18 cellular contexts compared by ENCODE assay signal in genomic region chr12:51960488-51960887, GRCh38. TPM values are rescaled to one million over a fixed set of nuclear protein-coding genes. Genes with fewer than 3 reads are reported as not detected.
DNase-seq lines count a peak whose midpoint lies in the region; ATAC-seq, FAIRE-seq and TF ChIP-seq lines count a peak whose summit lies in the region.
"Had no signal": no experiment of that assay in that cellular context is flagged by ENCODE, and none has a peak within 500 bp of the region (broad histone marks: within the 10 kb centered on the region; RNA-seq: fewer than 3 reads in every experiment).

No MANE protein-coding gene starts in this region.

- no peak for TF ChIP-seq CTCF in K562 (IDR thresholded peaks at IDR 0.05 in 2 of 3, conservative IDR thresholded peaks at IDR 0.05 in 1 of 3; ENCODE audit: insufficient read depth in 2 of 3, low read depth in 1 of 3, low read length in 3 of 3)
- TF ChIP-seq CTCF in mesothelial cell of epicardium (IDR thresholded peaks at IDR 0.05; ENCODE audit: unreplicated experiment), result no peak
- TF ChIP-seq CTCF in prostate gland (IDR thresholded peaks at IDR 0.05), result no peak

- CTCF ChIA-PET in K562 (lab: Yijun Ruan, JAX; ENCODE audit: low intra/inter-chr PET ratio), result no interaction called here

- 75% methylated on average over 1 of the region's 1 CpG for WGBS in K562 (ENCODE audit: insufficient coverage, low coverage, missing lambda C conversion rate)
- WGBS in prostate gland, result 96% methylated on average over 1 of the region's 1 CpG

- H3K36me3 ChIP-seq in K562 (ENCODE audit: control insufficient read depth, insufficient read depth, low read length) (peaks cover 5% of the 10 kb centered on the region; the same call in 1 of the 3 replicates), prostate gland (no peaks in the 10 kb centered on the region)

- TF ChIP-seq EP300 in K562 (IDR thresholded peaks at IDR 0.05; ENCODE audit: low read length), result no peak

- no peak for FAIRE-seq in K562 (lab: Jason Lieb, UNC)

- H3K27me3 ChIP-seq in K562 (ENCODE audit: control insufficient read depth in 2 of 2, insufficient read depth in 2 of 2, low read length in 2 of 2) (no peaks in the 10 kb centered on the region), prostate gland (replicated peaks; ENCODE audit: insufficient read depth) (no peaks in the 10 kb centered on the region)

- H3K4me1 ChIP-seq in K562 (replicated peaks in 1 of 2; ENCODE audit: control insufficient read depth in 2 of 2, insufficient read depth in 2 of 2, low read length in 2 of 2), result no peaks in the 10 kb centered on the region; a peak in 1 of 5 replicates
- peaks cover 13% of the 10 kb centered on the region for H3K4me1 ChIP-seq in prostate gland (replicated peaks)

- intact Hi-C loops in K562 (cut with micrococcal nuclease) (no loop called here), prostate gland (cut with DNase I) (no loop called here)

- in situ Hi-C loops in K562 (cut with MboI), result no loop called here

- ATAC-seq in K562 (no peak), GM19351 (IDR thresholded peaks at IDR 0.05; ENCODE audit: unreplicated experiment) (no peak)
- ATAC-seq: SK-N-SH treated with all-trans-retinoic acid at 6 μM for 48 hours had no signal

- peak overlapping the region; percentile 14 for H3K27ac Mint-ChIP-seq in mesothelial cell of epicardium

- DNase-seq in K562 (ENCODE audit: extremely low read depth in 1 of 4, low spot score in 3 of 4) (no peak), mesothelial cell of epicardium (ENCODE audit: low spot score in 2 of 2, unreplicated experiment in 2 of 2) (no peak), prostate gland (ENCODE audit: low spot score) (no peak), mesenteric fat pad (ENCODE audit: low spot score) (no peak), nucleus accumbens (lab: John Stamatoyannopoulos, UW) (no peak), C1 segment of cervical spinal cord (lab: John Stamatoyannopoulos, UW) (no peak)
- DNase-seq: DMS153, GDM1, NCI-H1417 treated with DMSO at 0.1 percent for 48 hours, NCI-H1930, NCI-H345, NCI-H524 treated with DMSO at 0.1 percent for 48 hours, PC-9, SIG-M5 had no signal

- TF ChIP-seq RAD21 in K562 (CRISPR knock-in tag; conservative IDR thresholded peaks at IDR 0.05 in 1 of 2, IDR thresholded peaks at IDR 0.05 in 1 of 2), result no peak

- no peak overlapping the region for H2AFZ ChIP-seq in K562 (ENCODE audit: low read depth, low read length)
- H2AFZ ChIP-seq: PC-9 had no signal

- H4K20me1 ChIP-seq in K562 (replicated peaks; ENCODE audit: control insufficient read depth, insufficient read depth, low read length), result peaks cover 1% of the 10 kb centered on the region; the same call in 1 of the 2 replicates

- no peaks in the 10 kb centered on the region for H3K27me3 Mint-ChIP-seq in mesothelial cell of epicardium (ENCODE audit: low read depth)

- peaks cover 25% of the 10 kb centered on the region for H3K4me1 Mint-ChIP-seq in mesothelial cell of epicardium

- no peak overlapping the region for H3K4me3 ChIP-seq in K562
- no peak overlapping the region for H3K4me3 ChIP-seq in prostate gland
- H3K4me3 ChIP-seq: PC-9 had no signal

- peaks cover 18% of the 10 kb centered on the region; the same call in 2 of the 3 replicates for H3K79me2 ChIP-seq in K562 (ENCODE audit: control insufficient read depth, insufficient read depth, low read length)

- H3K36me3 Mint-ChIP-seq in mesothelial cell of epicardium, result peaks cover 26% of the 10 kb centered on the region

- H3K27ac ChIP-seq in K562 (ENCODE audit: extremely low read depth, low read depth, low read length) (no peak overlapping the region), prostate gland (peak overlapping the region; percentile 69 to 72)
- H3K27ac ChIP-seq: PC-9, RWPE1 had no signal

- POLR2A ChIA-PET in K562 (lab: Yijun Ruan, JAX), result interaction anchor here (0.6 to 2.1 kb wide), 5 partner anchors 10 to 181 kb away, joined by 3 to 8 read pairs (median 4); no protein-coding TSS in a partner anchor

- H3K9me1 ChIP-seq in K562 (ENCODE audit: control insufficient read depth, insufficient read depth, low read length), result no peaks in the 10 kb centered on the region

- no TSS peak for BruUV-seq in K562 (replicated peaks; lab: Mats Ljungman, UMichigan)

- no peak overlapping the region for H3K9ac ChIP-seq in K562 (ENCODE audit: insufficient read depth in 1 of 2, low read depth in 2 of 2, low read length in 2 of 2)

- TF ChIP-seq POLR2A in K562 (conservative IDR thresholded peaks at IDR 0.05) (no peak), prostate gland (IDR thresholded peaks at IDR 0.05) (no peak)

- H3K9me3 ChIP-seq in K562 (replicated peaks; ENCODE audit: control insufficient read depth, insufficient read depth, low read depth, low read length) (no peaks in the 10 kb centered on the region), prostate gland (no peaks in the 10 kb centered on the region)

- H3K9me3 Mint-ChIP-seq in mesothelial cell of epicardium, result peaks cover 11% of the 10 kb centered on the region

- no peak overlapping the region for H3K4me3 Mint-ChIP-seq in mesothelial cell of epicardium

- no peak overlapping the region for H3K4me2 ChIP-seq in K562 (ENCODE audit: insufficient read depth, low read length)
- H3K4me2 ChIP-seq: PC-9 had no signal

TF ChIP-seq in K562, 482 proteins besides CTCF, POLR2A, EP300 and RAD21:
- TF ChIP-seq RBM25 (IDR thresholded peaks at IDR 0.05; ENCODE audit: low read depth, low read length, severe bottlenecking) (peak; percentile 51), ZFPM2 (CRISPR knock-in tag; IDR thresholded peaks at IDR 0.05) (no peak)

RNA-seq across cellular contexts. Expression of gene ACVR1B, which starts 9.0 kb away (rescaled TPM):
- total RNA-seq in K562 (2011; cell fraction: chromatin; rRNA removed; ENCODE audit: low replicate concordance), result 23.4 and 35.1 TPM in 2 replicates
- total RNA-seq in K562 (2011; cell fraction: nucleolus; rRNA removed), result 25.7 and 30.9 TPM in 2 replicates
- 34.2 and 41.3 TPM in 2 replicates for total RNA-seq in K562 (2011; cell fraction: nucleoplasm; rRNA removed)
- total RNA-seq in K562 (2014; rRNA removed) (6.8 and 8.6 TPM in 2 replicates), K562 (2014; rRNA removed; fragmentation: Illumina TruSeq; extraction: Trizol) (5.9 and 6.7 TPM in 2 replicates), K562 (2015; rRNA removed; fragmentation: Illumina TruSeq; extraction: Trizol) (5.9 and 6.9 TPM in 2 replicates), K562 (2021) (10.3 and 15.1 TPM in 2 replicates), mesothelial cell of epicardium (31.2 to 31.3 TPM (median 31.2 TPM) in 3 replicates), prostate gland (10 to 100 TPM; 39.6 to 43.3 TPM), mesenteric fat pad (40.9 TPM)
- polyA plus RNA-seq in K562 (2011; rRNA removed) (8.0 and 8.4 TPM in 2 replicates), K562 (2014; fragmentation: Illumina TruSeq; extraction: Trizol) (9.9 and 10.8 TPM in 2 replicates), K562 (2014; fragmentation: Nextera tagmentation; extraction: Ambion mirVana) (under 1 TPM; 0.97 to 0.98 TPM), K562 (2014; rRNA removed) (7.2 and 11.3 TPM in 2 replicates)
- 7.8 and 8.1 TPM in 2 replicates for polyA plus RNA-seq in K562 (2011; cell fraction: cytosol; rRNA removed)
- 11.1 and 12.6 TPM in 2 replicates for polyA plus RNA-seq in K562 (2011; cell fraction: nucleus; rRNA removed)
- polyA plus RNA-seq in K562 (2012), result 7.8 and 12.4 TPM in 2 replicates
- 12.3 and 13.4 TPM in 2 replicates for polyA minus RNA-seq in K562 (2011; rRNA and poly(A)+ RNA removed)
- polyA minus RNA-seq in K562 (2011; cell fraction: cytosol; rRNA and poly(A)+ RNA removed), result 5.4 and 7.0 TPM in 2 replicates
- 4.3 and 6.0 TPM in 2 replicates for polyA minus RNA-seq in K562 (2011; cell fraction: nucleus; rRNA and poly(A)+ RNA removed)

RNA-seq across cellular contexts. Expression of gene TAMALIN, which starts 46.3 kb away (rescaled TPM):
- total RNA-seq in K562 (2011; cell fraction: chromatin; rRNA removed; ENCODE audit: low replicate concordance), result 3.2 and 11.3 TPM in 2 replicates
- total RNA-seq in K562 (2011; cell fraction: nucleolus; rRNA removed), result 5.7 and 10.0 TPM in 2 replicates
- total RNA-seq in K562 (2011; cell fraction: nucleoplasm; rRNA removed), result 3.2 and 3.4 TPM in 2 replicates
- total RNA-seq in K562 (2014; rRNA removed), result 0.82 and 1.5 TPM in 2 replicates
- 0.70 and 1.3 TPM in 2 replicates for total RNA-seq in K562 (2014; rRNA removed; fragmentation: Illumina TruSeq; extraction: Trizol)
- 2.2 and 3.2 TPM in 2 replicates for total RNA-seq in K562 (2015; rRNA removed; fragmentation: Illumina TruSeq; extraction: Trizol)
- 1.3 and 1.5 TPM in 2 replicates for total RNA-seq in K562 (2021)
- polyA plus RNA-seq in K562 (2011; rRNA removed), result 0.74 and 1.1 TPM in 2 replicates
- 0.46 and 1.4 TPM in 2 replicates for polyA plus RNA-seq in K562 (2011; cell fraction: cytosol; rRNA removed)
- polyA plus RNA-seq in K562 (2011; cell fraction: nucleus; rRNA removed), result 2.5 and 2.6 TPM in 2 replicates
- polyA plus RNA-seq in K562 (2012), result 4.8 and 8.3 TPM in 2 replicates
- 0.65 and 1.1 TPM in 2 replicates for polyA plus RNA-seq in K562 (2014; fragmentation: Illumina TruSeq; extraction: Trizol)
- not detected for polyA plus RNA-seq in K562 (2014; fragmentation: Nextera tagmentation; extraction: Ambion mirVana)
- 1.2 and 1.5 TPM in 2 replicates for polyA plus RNA-seq in K562 (2014; rRNA removed)
- 0.96 and 1.2 TPM in 2 replicates for polyA minus RNA-seq in K562 (2011; rRNA and poly(A)+ RNA removed)
- polyA minus RNA-seq in K562 (2011; cell fraction: cytosol; rRNA and poly(A)+ RNA removed), result 6.1 TPM in 1 of 2 replicates, not detected in the other
- polyA minus RNA-seq in K562 (2011; cell fraction: nucleus; rRNA and poly(A)+ RNA removed), result 1.8 and 2.4 TPM in 2 replicates
- 20.3 to 24.3 TPM (median 22.0 TPM) in 3 replicates for total RNA-seq in mesothelial cell of epicardium
- total RNA-seq in prostate gland, result 10 to 100 TPM; 16.5 to 38.6 TPM
- total RNA-seq in mesenteric fat pad, result 117 TPM
- total RNA-seq: PC-9 had no signal

RNA-seq across cellular contexts. Expression of gene ACVRL1, which starts 53.2 kb away (rescaled TPM):
- 1.3 and 3.5 TPM in 2 replicates for total RNA-seq in K562 (2011; cell fraction: chromatin; rRNA removed; ENCODE audit: low replicate concordance)
- 2.1 and 2.7 TPM in 2 replicates for total RNA-seq in K562 (2011; cell fraction: nucleolus; rRNA removed)
- 1.2 and 2.4 TPM in 2 replicates for total RNA-seq in K562 (2011; cell fraction: nucleoplasm; rRNA removed)
- total RNA-seq in K562 (2014; rRNA removed) (0.20 and 0.91 TPM in 2 replicates), K562 (2014; rRNA removed; fragmentation: Illumina TruSeq; extraction: Trizol) (0.06 and 0.22 TPM in 2 replicates), K562 (2015; rRNA removed; fragmentation: Illumina TruSeq; extraction: Trizol) (0.36 and 0.87 TPM in 2 replicates), K562 (2021) (1.3 and 1.4 TPM in 2 replicates), mesothelial cell of epicardium (0.16 TPM in 1 of 3 replicates, not detected in the others), prostate gland (10 to 100 TPM; 31.1 to 34.8 TPM), mesenteric fat pad (85.2 TPM)
- polyA plus RNA-seq in K562 (2011; rRNA removed) (0.26 and 0.83 TPM in 2 replicates), K562 (2014; fragmentation: Illumina TruSeq; extraction: Trizol) (0.30 and 0.71 TPM in 2 replicates), K562 (2014; fragmentation: Nextera tagmentation; extraction: Ambion mirVana) (under 1 TPM; 0.07 to 0.11 TPM), K562 (2014; rRNA removed) (0.42 and 0.45 TPM in 2 replicates)
- 0.39 and 0.47 TPM in 2 replicates for polyA plus RNA-seq in K562 (2011; cell fraction: cytosol; rRNA removed)
- 2.0 and 2.1 TPM in 2 replicates for polyA plus RNA-seq in K562 (2011; cell fraction: nucleus; rRNA removed)
- polyA plus RNA-seq in K562 (2012), result 1.2 and 5.1 TPM in 2 replicates
- polyA minus RNA-seq in K562 (2011; rRNA and poly(A)+ RNA removed), result 0.28 and 1.2 TPM in 2 replicates
- not detected in 2 replicates for polyA minus RNA-seq in K562 (2011; cell fraction: cytosol; rRNA and poly(A)+ RNA removed)
- polyA minus RNA-seq in K562 (2011; cell fraction: nucleus; rRNA and poly(A)+ RNA removed), result 0.94 and 1.7 TPM in 2 replicates
- total RNA-seq: HT-29, PC-9 had no signal

Comparison
In these comparisons a context has a peak if more than half of its experiments do, and no peak if none do; other contexts are left out.
1. RNA of gene ACVRL1, which starts 53.2 kb away (total RNA-seq): 85.2 TPM in mesenteric fat pad (single experiment) and 31.1 to 34.8 TPM in prostate gland; 0.06 to 3.5 TPM in K562 and 0.16 TPM in mesothelial cell of epicardium; every median in the first group is over 4 times any median in the second.